Comparison of ENCODE assay signal across 29 cellular contexts in genomic region chr1:218891577-218891976, GRCh38.
DNase-seq lines count a peak whose midpoint lies in the region; ATAC-seq and TF ChIP-seq lines count a peak whose summit lies in the region.
"Had no signal": no experiment of that assay in that cellular context is flagged by ENCODE, and none has a peak within 500 bp of the region (broad histone marks: within the 10 kb centered on the region; RNA-seq: fewer than 3 reads in every experiment).

No MANE protein-coding gene starts in this region.

- in situ Hi-C loops in IMR-90 (cut with MboI; ENCODE audit: low sequenced_read_pairs) = no loop called here

- no peak overlapping the region for H2AK5ac ChIP-seq in IMR-90 (ENCODE audit: low read depth, low read length)

- no peaks in the 10 kb centered on the region for H3K9me1 ChIP-seq in IMR-90 (ENCODE audit: insufficient read depth, low read length)

- no peak overlapping the region for H2AFZ ChIP-seq in IMR-90 (replicated peaks; ENCODE audit: low read length, poor library complexity)

- H3K79me1 ChIP-seq in IMR-90 (ENCODE audit: low read depth in 1 of 2, low read length in 2 of 2) = no peaks in the 10 kb centered on the region

- H3K4me2 ChIP-seq in IMR-90 (ENCODE audit: low read depth, low read length) = peak overlapping the region; percentile 22; the same call in 1 of the 2 replicates
- H3K4me2 ChIP-seq: A549; BLaER1; BLaER1 treated with 17β-estradiol and CSF1 and Interleukin-3, amounts not matched to agents 10 nM and 100 nM had no signal

- H2BK120ac ChIP-seq in IMR-90 (ENCODE audit: low read depth, low read length) = no peak overlapping the region

- POLR2A ChIA-PET in IMR-90 (lab: Charles Lee; ENCODE audit: unreplicated experiment) = no interaction called here

- no peak overlapping the region for H4K5ac ChIP-seq in IMR-90 (ENCODE audit: low read depth, low read length)

- no peak overlapping the region for H3K4me3 ChIP-seq in IMR-90 (ENCODE audit: insufficient read depth, low read depth, low read length)
- H3K4me3 ChIP-seq: A549; BLaER1; BLaER1 treated with 17β-estradiol and CSF1 and Interleukin-3, amounts not matched to agents 10 nM and 100 nM had no signal

- no peak for DNase-seq in IMR-90
- peak; percentile 17 for DNase-seq in iris pigment epithelial cell (ENCODE audit: low read depth)
- DNase-seq in activated effector memory CD4-positive, alpha-beta T cell treated with anti-CD3 and anti-CD28 coated beads, Interleukin-2, amount 50 U/mL, for 16 hours = no peak
- DNase-seq: 8988T; ACHN; AML-193; BE2C; C1 segment of cervical spinal cord; Caco-2; Calu3; CD4-positive, alpha-beta memory T cell; CD4-positive, alpha-beta T cell; CD4-positive, CD25-positive, alpha-beta regulatory T cell; CD8-positive, alpha-beta memory T cell; CD8-positive, alpha-beta T cell; COR-L47; DMS 273 treated with DMSO at 0.1 percent for 48 hours; DMS153; DMS53; DMS79; DMS79 treated with DMSO at 0.1 percent for 48 hours; DND-41; EL had no signal

- H4K20me1 ChIP-seq in IMR-90 (ENCODE audit: insufficient read depth, low read length) = no peaks in the 10 kb centered on the region
- H4K20me1 ChIP-seq: BLaER1; BLaER1 treated with 17β-estradiol and CSF1 and Interleukin-3, amounts not matched to agents 10 nM and 100 nM had no signal

- no peaks in the 10 kb centered on the region for H3K4me1 ChIP-seq in IMR-90 (ENCODE audit: control insufficient read depth, insufficient read depth, low read length)
- H3K4me1 ChIP-seq: BE2C; BLaER1; BLaER1 treated with 17β-estradiol and CSF1 and Interleukin-3, amounts not matched to agents 10 nM and 100 nM; Caco-2 had no signal

- no peak overlapping the region for H4K91ac ChIP-seq in IMR-90 (ENCODE audit: insufficient read depth, low read depth, low read length)

- no peak overlapping the region for H4K8ac ChIP-seq in IMR-90 (ENCODE audit: low read depth in 2 of 2, low read length in 2 of 2)

- H3K27ac ChIP-seq in IMR-90 (ENCODE audit: insufficient read depth, low read length) = no peak overlapping the region
- H3K27ac ChIP-seq: 22Rv1; A549; BLaER1; BLaER1 treated with 17β-estradiol and CSF1 and Interleukin-3, amounts not matched to agents 10 nM and 100 nM; C4-2B had no signal

- no peak overlapping the region for H3K23ac ChIP-seq in IMR-90 (ENCODE audit: low read depth, low read length)

- intact Hi-C loops in IMR-90 (cut with micrococcal nuclease) = no loop called here

- dilution Hi-C loops in IMR-90 (cut with HindIII; ENCODE audit: low sequenced_read_pairs, unreplicated experiment) = no loop called here

- no peak overlapping the region for H3K56ac ChIP-seq in IMR-90 (ENCODE audit: extremely low read depth, insufficient read depth, low read length)

- TF ChIP-seq POLR2A in IMR-90 (IDR thresholded peaks at IDR 0.05; ENCODE audit: low read depth, low read length) = no peak

- H3K14ac ChIP-seq in IMR-90 (replicated peaks; ENCODE audit: low read depth, low read length) = no peak overlapping the region

- no peak for TF ChIP-seq CTCF in IMR-90 (conservative IDR thresholded peaks at IDR 0.05; ENCODE audit: low read depth, low read length)

- H2BK5ac ChIP-seq in IMR-90 (ENCODE audit: low read depth, low read length, poor library complexity, severe bottlenecking) = no peak overlapping the region

- H3K4ac ChIP-seq in IMR-90 (ENCODE audit: low read depth, low read length) = no peak overlapping the region

- BruUV-seq in IMR-90 (replicated peaks; lab: Mats Ljungman, UMichigan) = no TSS peak

- ATAC-seq in IMR-90 (ENCODE audit: low read depth) = no peak
- no peak for ATAC-seq in HG02763 (IDR thresholded peaks at IDR 0.05; ENCODE audit: unreplicated experiment)
- ATAC-seq: A549; CD8-positive, alpha-beta T cell had no signal

- no peak overlapping the region for H3K18ac ChIP-seq in IMR-90 (ENCODE audit: low read depth, low read length)

- CTCF ChIA-PET in IMR-90 (lab: Yijun Ruan, JAX) = interaction anchor here (0.6 kb wide), 1 partner anchor 12 kb away, joined by 3 read pairs; no protein-coding TSS in a partner anchor

- H3K36me3 ChIP-seq in IMR-90 (ENCODE audit: control insufficient read depth, insufficient read depth, low read length) = no peaks in the 10 kb centered on the region
- H3K36me3 ChIP-seq: BE2C; BLaER1; BLaER1 treated with 17β-estradiol and CSF1 and Interleukin-3, amounts not matched to agents 10 nM and 100 nM had no signal

- H3K9me3 ChIP-seq in IMR-90 (ENCODE audit: control insufficient read depth, insufficient read depth, low read length) = no peaks in the 10 kb centered on the region
- H3K9me3 ChIP-seq: A549; BE2C; BLaER1; BLaER1 treated with 17β-estradiol and CSF1 and Interleukin-3, amounts not matched to agents 10 nM and 100 nM; Caco-2 had no signal

- no peak overlapping the region for H2BK20ac ChIP-seq in IMR-90 (ENCODE audit: low read depth, low read length)

- TF ChIP-seq RAD21 in IMR-90 (IDR thresholded peaks at IDR 0.05; ENCODE audit: low read length) = no peak

- H3K9ac ChIP-seq in IMR-90 (ENCODE audit: low read depth, low read length) = no peak overlapping the region
- H3K9ac ChIP-seq: BLaER1; BLaER1 treated with 17β-estradiol and CSF1 and Interleukin-3, amounts not matched to agents 10 nM and 100 nM had no signal

- H2BK15ac ChIP-seq in IMR-90 (ENCODE audit: low read depth, low read length) = no peak overlapping the region

- H2AK9ac ChIP-seq in IMR-90 (replicated peaks; ENCODE audit: low read depth, low read length, poor library complexity) = no peak overlapping the region

- H3K27me3 ChIP-seq in IMR-90 (ENCODE audit: control insufficient read depth, insufficient read depth, low read length) = no peaks in the 10 kb centered on the region
- H3K27me3 ChIP-seq: BE2C; BLaER1; BLaER1 treated with 17β-estradiol and CSF1 and Interleukin-3, amounts not matched to agents 10 nM and 100 nM had no signal

- no CpG with 5 or more reads among the region's 5 CpGs for WGBS in IMR-90 (ENCODE audit: extremely low coverage in 2 of 2, insufficient read length in 1 of 2), 2 experiments

TF ChIP-seq in IMR-90, 13 proteins besides CTCF, POLR2A, EP300 and RAD21:
- TF ChIP-seq FOS (IDR thresholded peaks at IDR 0.05; ENCODE audit: low read depth, low read length) (no peak), RCOR1 (IDR thresholded peaks at IDR 0.05; ENCODE audit: insufficient replicate concordance, low read length) (no peak), MAZ (IDR thresholded peaks at IDR 0.05; ENCODE audit: borderline replicate concordance, low read depth, low read length) (no peak), SMC3 (IDR thresholded peaks at IDR 0.05; ENCODE audit: low read depth, low read length) (no peak)
